In the genomic region with DNA sequence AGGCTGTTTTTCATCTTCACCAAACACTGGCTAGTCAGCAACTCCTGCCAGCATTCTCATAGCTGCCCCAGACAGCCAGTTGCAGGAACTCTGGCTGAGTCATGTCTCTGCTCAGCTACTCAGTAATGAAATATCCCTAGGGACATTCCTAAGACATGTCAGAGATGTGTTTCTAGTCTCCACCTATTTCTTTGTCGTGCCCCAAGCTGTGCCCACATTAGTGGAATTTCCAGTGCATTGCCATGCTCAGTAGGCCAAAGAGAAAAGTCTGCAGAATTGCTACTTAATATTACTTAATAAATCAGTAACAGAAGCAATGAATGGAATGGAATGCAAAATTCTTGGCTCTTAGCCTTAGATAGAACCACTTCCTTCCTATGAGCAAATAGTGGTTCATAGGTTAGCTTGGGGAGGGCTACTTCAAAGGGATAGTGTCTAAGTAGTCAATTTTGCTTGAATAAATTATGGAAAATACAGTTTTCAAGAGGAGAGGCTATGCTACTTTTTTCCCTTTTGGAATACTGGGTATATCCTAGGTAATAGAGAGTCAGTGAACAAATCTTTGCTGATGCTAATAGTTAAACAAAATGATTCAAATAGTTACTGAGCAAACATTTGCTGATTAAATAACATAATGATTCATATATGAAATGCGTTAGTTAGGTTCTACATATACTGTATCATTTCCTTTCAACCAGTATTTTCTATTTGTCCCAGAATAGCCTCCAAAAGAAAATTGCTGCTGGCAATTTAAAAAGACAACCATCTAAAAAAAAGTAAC, we compare ENCODE assay signal across 8 cellular contexts. TPM values are rescaled to one million over a fixed set of nuclear protein-coding genes. Genes with fewer than 3 reads are reported as not detected.
A peak's percentile ranks its signal among the peaks of the same experiment; 100 is the strongest.
DNase-seq lines count a peak whose midpoint lies in the region; ATAC-seq and TF ChIP-seq lines count a peak whose summit lies in the region.

No MANE protein-coding gene starts in this region.

- peaks cover 2% of the 10 kb centered on the region for H3K9me3 Mint-ChIP-seq in activated CD4-positive, alpha-beta T cell treated with anti-CD3 and anti-CD28 coated beads for 36 hours (ENCODE audit: low read depth)

- no peaks in the 10 kb centered on the region for H3K27me3 ChIP-seq in esophagus (ENCODE audit: control insufficient read depth in 1 of 2, insufficient read depth in 2 of 2, low read length in 2 of 2)

- DNase-seq in AG10803 (ENCODE audit: low read depth) = peak; percentile 99
- peak; percentile 85 for DNase-seq in NCI-H2171 treated with DMSO at 0.1 percent for 48 hours (lab: John Stamatoyannopoulos, UW)
- DNase-seq in myocyte (ENCODE audit: low read depth) = peak; percentile 97
- DNase-seq in activated CD4-positive, alpha-beta T cell treated with anti-CD3 and anti-CD28 coated beads for 36 hours = no peak

- no peak overlapping the region for H3K27ac Mint-ChIP-seq in activated CD4-positive, alpha-beta T cell treated with anti-CD3 and anti-CD28 coated beads for 36 hours

- H3K4me3 Mint-ChIP-seq in activated CD4-positive, alpha-beta T cell treated with anti-CD3 and anti-CD28 coated beads for 36 hours = no peak overlapping the region

- H3K27me3 Mint-ChIP-seq in activated CD4-positive, alpha-beta T cell treated with anti-CD3 and anti-CD28 coated beads for 36 hours = no peaks in the 10 kb centered on the region

- POLR2A ChIA-PET in activated CD4-positive, alpha-beta T cell treated with anti-CD3 and anti-CD28 coated beads for 36 hours (lab: Charles Lee) = no interaction called here

- no peaks in the 10 kb centered on the region for H3K4me1 ChIP-seq in esophagus (ENCODE audit: control insufficient read depth in 2 of 2, insufficient read depth in 2 of 2, low read length in 1 of 2)

- no peaks in the 10 kb centered on the region for H3K9me3 ChIP-seq in esophagus (ENCODE audit: control insufficient read depth in 2 of 2, insufficient read depth in 1 of 2, low read depth in 1 of 2, low read length in 1 of 2)

- H3K36me3 ChIP-seq in esophagus (ENCODE audit: control insufficient read depth in 2 of 2, insufficient read depth in 2 of 2, low read length in 1 of 2) = no peaks in the 10 kb centered on the region

- CTCF ChIA-PET in activated CD4-positive, alpha-beta T cell treated with anti-CD3 and anti-CD28 coated beads for 36 hours (lab: Charles Lee) = interaction anchor here (0.7 kb wide), 1 partner anchor 28 kb away, joined by 3 read pairs; no protein-coding TSS in a partner anchor

- H3K4me3 ChIP-seq in AG10803 (ENCODE audit: low read length) (no peak overlapping the region), esophagus (ENCODE audit: low read depth in 1 of 2, low read length in 2 of 2) (no peak overlapping the region)

- no peak for ATAC-seq in activated CD4-positive, alpha-beta T cell treated with anti-CD3 and anti-CD28 coated beads for 36 hours
- ATAC-seq in GM21723 (IDR thresholded peaks at IDR 0.05; ENCODE audit: unreplicated experiment) (no peak), GM19035 (IDR thresholded peaks at IDR 0.05; ENCODE audit: unreplicated experiment) (no peak), GM18909 (IDR thresholded peaks at IDR 0.05; ENCODE audit: poor library complexity, unreplicated experiment) (no peak)

- no peak for TF ChIP-seq CTCF in AG10803 (conservative IDR thresholded peaks at IDR 0.05; ENCODE audit: low read length)

- intact Hi-C loops in activated CD4-positive, alpha-beta T cell treated with anti-CD3 and anti-CD28 coated beads for 36 hours (cut with DNase I, micrococcal nuclease) = no loop called here

- no peaks in the 10 kb centered on the region for H3K4me1 Mint-ChIP-seq in activated CD4-positive, alpha-beta T cell treated with anti-CD3 and anti-CD28 coated beads for 36 hours

- peak overlapping the region; percentile 24 to 67 for H3K27ac ChIP-seq in esophagus (ENCODE audit: low read depth in 2 of 2, low read length in 1 of 2)

- 23 to 29% methylated on average over 2 of the region's 2 CpGs for WGBS in esophagus, 2 donors

- no peaks in the 10 kb centered on the region for H3K36me3 Mint-ChIP-seq in activated CD4-positive, alpha-beta T cell treated with anti-CD3 and anti-CD28 coated beads for 36 hours (ENCODE audit: low read depth)

RNA-seq across cellular contexts. Expression of gene SEMA3C, which starts 23.6 kb away (rescaled TPM):
- 1 to 10 TPM; 1.8 to 3.4 TPM for polyA plus RNA-seq in esophagus
- 165 and 180 TPM in 2 replicates for total RNA-seq in myocyte
- 231 TPM for polyA plus RNA-seq in myocyte (2012)
- not detected for total RNA-seq in activated CD4-positive, alpha-beta T cell treated with anti-CD3 and anti-CD28 coated beads for 36 hours

Comparison
In these comparisons a context has a peak if more than half of its experiments do, and no peak if none do; other contexts are left out.
1. RNA of gene SEMA3C, which starts 23.6 kb away (total RNA-seq): 165 to 180 TPM in myocyte; not detected in activated CD4-positive, alpha-beta T cell treated with anti-CD3 and anti-CD28 coated beads for 36 hours; every median in the first group is over 100 times any median in the second.